18 cellular contexts compared by ENCODE assay signal in genomic region chr1:175734642-175735041, GRCh38.
A peak's percentile ranks its signal among the peaks of the same experiment; 100 is the strongest.
DNase-seq lines count a peak whose midpoint lies in the region; ATAC-seq and TF ChIP-seq lines count a peak whose summit lies in the region.
"Had no signal": no experiment of that assay in that cellular context is flagged by ENCODE, and none has a peak within 500 bp of the region (broad histone marks: within the 10 kb centered on the region; RNA-seq: fewer than 3 reads in every experiment).

No MANE protein-coding gene starts in this region.

- DNase-seq in NCI-H2227 (lab: John Stamatoyannopoulos, UW; ENCODE audit: unreplicated experiment) (peak; percentile 31), NCI-H2227 treated with DMSO at 0.1 percent for 48 hours (lab: John Stamatoyannopoulos, UW) (no peak), Ammon's horn (ENCODE audit: low spot score) (peak; percentile 40), NCI-H1092 (lab: John Stamatoyannopoulos, UW) (peak; percentile 42), NCI-H2107 treated with DMSO at 0.1 percent for 48 hours (lab: John Stamatoyannopoulos, UW; ENCODE audit: unreplicated experiment) (peak; percentile 14), NCI-H2029 (lab: John Stamatoyannopoulos, UW) (no peak), DMS114 treated with DMSO at 0.1 percent for 48 hours (lab: John Stamatoyannopoulos, UW; ENCODE audit: unreplicated experiment) (no peak)
- DNase-seq: 8988T; AML-193; Calu3; CD4-positive, CD25-positive, alpha-beta regulatory T cell; DMS 273 treated with DMSO at 0.1 percent for 48 hours; DND-41; GDM1; GM23248; H7; IMR-90 had no signal

- no peak for ATAC-seq in GM18505 (IDR thresholded peaks at IDR 0.05; ENCODE audit: unreplicated experiment)

- TF ChIP-seq POLR2A in GM18505 (IDR thresholded peaks at IDR 0.05; ENCODE audit: borderline replicate concordance, extremely low read depth, insufficient read depth, insufficient read length): no peak

Comparison
In these comparisons a context has a peak if more than half of its experiments do, and no peak if none do; other contexts are left out.
1. DNase-seq: peak in NCI-H2227 (single experiment), Ammon's horn (single experiment), NCI-H1092 (single experiment) and NCI-H2107 treated with DMSO at 0.1 percent for 48 hours (single experiment); none in NCI-H2227 treated with DMSO at 0.1 percent for 48 hours (single experiment), NCI-H2029 (single experiment) and DMS114 treated with DMSO at 0.1 percent for 48 hours (single experiment).